ENCODE assay signal across 24 cellular contexts in genomic region chr16:27281285-27281684, GRCh38. TPM values are rescaled to one million over a fixed set of nuclear protein-coding genes. Genes with fewer than 3 reads are reported as not detected.
A peak's percentile ranks its signal among the peaks of the same experiment; 100 is the strongest.
DNase-seq lines count a peak whose midpoint lies in the region; ATAC-seq and TF ChIP-seq lines count a peak whose summit lies in the region.
"Had no signal": no experiment of that assay in that cellular context is flagged by ENCODE, and none has a peak within 500 bp of the region (broad histone marks: within the 10 kb centered on the region; RNA-seq: fewer than 3 reads in every experiment).

No MANE protein-coding gene starts in this region.

- H3K4me1 ChIP-seq in Caco-2: no peaks in the 10 kb centered on the region
- H3K4me1 ChIP-seq: colonic mucosa had no signal

- H3K27me3 Mint-ChIP-seq in activated T-cell treated with anti-CD3 and anti-CD28 coated beads, Interleukin-2, amount 50 U/mL, for 24 hours: no peaks in the 10 kb centered on the region
- no peaks in the 10 kb centered on the region for H3K27me3 Mint-ChIP-seq in Caco-2 (ENCODE audit: insufficient read depth, unreplicated experiment)
- H3K27me3 Mint-ChIP-seq in activated T-cell treated with anti-CD3 and anti-CD28 coated beads, Interleukin-2, amount 50 U/mL, for 72 hours (ENCODE audit: low read depth): no peaks in the 10 kb centered on the region
- no peaks in the 10 kb centered on the region for H3K27me3 Mint-ChIP-seq in neural crest cell (ENCODE audit: low read depth)

- POLR2A ChIA-PET in Caco-2 (lab: Charles Lee): no interaction called here

- TF ChIP-seq CTCF in Caco-2 (IDR thresholded peaks at IDR 0.05; ENCODE audit: insufficient read depth in 1 of 2, low read depth in 1 of 2, low read length in 1 of 2, severe bottlenecking in 1 of 2, unreplicated experiment in 1 of 2) (no peak), neural crest cell (conservative IDR thresholded peaks at IDR 0.05) (no peak), coronary artery (IDR thresholded peaks at IDR 0.05) (no peak)

- H3K27ac Mint-ChIP-seq in activated T-cell treated with anti-CD3 and anti-CD28 coated beads, Interleukin-2, amount 50 U/mL, for 24 hours: peak overlapping the region; percentile 82
- peak overlapping the region; percentile 48 for H3K27ac Mint-ChIP-seq in Caco-2 (ENCODE audit: unreplicated experiment)
- peak overlapping the region; percentile 54 for H3K27ac Mint-ChIP-seq in activated T-cell treated with anti-CD3 and anti-CD28 coated beads, Interleukin-2, amount 50 U/mL, for 72 hours
- peak overlapping the region; percentile 25 for H3K27ac Mint-ChIP-seq in neural crest cell (ENCODE audit: unreplicated experiment)
- H3K27ac Mint-ChIP-seq: mesothelial cell of epicardium; nephron progenitor cell; progenitor cell of endocrine pancreas; stimulated activated effector memory CD8-positive, alpha-beta T cell treated with anti-CD3 and anti-CD28 coated beads, Interleukin-12 subunit alpha, Interleukin-12 subunit beta, amount 100 ng/mL, for 72 hours had no signal

- intact Hi-C loops in Caco-2 (cut with micrococcal nuclease; ENCODE audit: unreplicated experiment): no loop called here

- H3K4me3 Mint-ChIP-seq in activated T-cell treated with anti-CD3 and anti-CD28 coated beads, Interleukin-2, amount 50 U/mL, for 24 hours: peak overlapping the region; percentile 48
- H3K4me3 Mint-ChIP-seq in Caco-2 (ENCODE audit: unreplicated experiment): no peak overlapping the region
- H3K4me3 Mint-ChIP-seq in activated T-cell treated with anti-CD3 and anti-CD28 coated beads, Interleukin-2, amount 50 U/mL, for 72 hours: peak overlapping the region; percentile 78 to 81
- H3K4me3 Mint-ChIP-seq in neural crest cell: no peak overlapping the region
- H3K4me3 Mint-ChIP-seq: mesothelial cell of epicardium; nephron progenitor cell; stimulated activated effector memory CD8-positive, alpha-beta T cell treated with anti-CD3 and anti-CD28 coated beads, Interleukin-12 subunit alpha, Interleukin-12 subunit beta, amount 100 ng/mL, for 72 hours had no signal

- peak; percentile 17 to 28 for ATAC-seq in activated T-cell treated with anti-CD3 and anti-CD28 coated beads, Interleukin-2, amount 50 U/mL, for 72 hours (replicated peaks in 1 of 2)
- no peak for ATAC-seq in HG02884 (IDR thresholded peaks at IDR 0.05; ENCODE audit: unreplicated experiment)
- ATAC-seq in GM19324 (IDR thresholded peaks at IDR 0.05; ENCODE audit: low FRiP score, unreplicated experiment): no peak
- ATAC-seq: left cardiac atrium; Right ventricle myocardium inferior; stimulated activated effector memory CD8-positive, alpha-beta T cell treated with anti-CD3 and anti-CD28 coated beads, Interleukin-12 subunit alpha, Interleukin-12 subunit beta, amount 100 ng/mL, for 72 hours had no signal

- CTCF ChIA-PET in Caco-2 (lab: Charles Lee): interaction anchor here (0.9 kb wide), 1 partner anchor 46 kb away, joined by 3 read pairs; no protein-coding TSS in a partner anchor

- H3K9me3 Mint-ChIP-seq in activated T-cell treated with anti-CD3 and anti-CD28 coated beads, Interleukin-2, amount 50 U/mL, for 24 hours: peaks cover 3% of the 10 kb centered on the region
- H3K9me3 Mint-ChIP-seq in Caco-2 (ENCODE audit: unreplicated experiment) (no peaks in the 10 kb centered on the region), neural crest cell (no peaks in the 10 kb centered on the region)
- H3K9me3 Mint-ChIP-seq in activated T-cell treated with anti-CD3 and anti-CD28 coated beads, Interleukin-2, amount 50 U/mL, for 72 hours: no peaks in the 10 kb centered on the region
- H3K9me3 Mint-ChIP-seq: mesothelial cell of epicardium; nephron progenitor cell; stimulated activated effector memory CD8-positive, alpha-beta T cell treated with anti-CD3 and anti-CD28 coated beads, Interleukin-12 subunit alpha, Interleukin-12 subunit beta, amount 100 ng/mL, for 72 hours had no signal

- H3K27me3 ChIP-seq in Caco-2 (replicated peaks; ENCODE audit: control insufficient read depth, insufficient read depth, low read length): no peaks in the 10 kb centered on the region
- H3K27me3 ChIP-seq: colonic mucosa had no signal

- H3K4me1 Mint-ChIP-seq in activated T-cell treated with anti-CD3 and anti-CD28 coated beads, Interleukin-2, amount 50 U/mL, for 24 hours (ENCODE audit: low read depth): peaks cover 54% of the 10 kb centered on the region
- peaks cover 15% of the 10 kb centered on the region for H3K4me1 Mint-ChIP-seq in Caco-2 (ENCODE audit: low read depth, unreplicated experiment)
- peaks cover 67% of the 10 kb centered on the region for H3K4me1 Mint-ChIP-seq in activated T-cell treated with anti-CD3 and anti-CD28 coated beads, Interleukin-2, amount 50 U/mL, for 72 hours (ENCODE audit: low read depth)
- H3K4me1 Mint-ChIP-seq in neural crest cell: no peaks in the 10 kb centered on the region
- H3K4me1 Mint-ChIP-seq: mesothelial cell of epicardium had no signal

- DNase-seq in activated T-cell treated with anti-CD3 and anti-CD28 coated beads, Interleukin-2, amount 50 U/mL, for 24 hours: no peak
- no peak for DNase-seq in activated T-cell treated with anti-CD3 and anti-CD28 coated beads for 4 hours
- DNase-seq in Caco-2: no peak
- DNase-seq in activated T-cell treated with anti-CD3 and anti-CD28 coated beads, Interleukin-2, amount 50 U/mL, for 72 hours: no peak
- DNase-seq in neural crest cell (ENCODE audit: low read depth, low spot score): no peak
- no peak for DNase-seq in coronary artery (ENCODE audit: low spot score)
- DNase-seq: colonic mucosa, DMS53, GF-D8, left cardiac atrium, NCI-H187, NCI-H2227 treated with DMSO at 0.1 percent for 48 hours, NCI-H748 treated with DMSO at 0.1 percent for 48 hours, nephron progenitor cell, OCI-M1 had no signal

- no peaks in the 10 kb centered on the region for H3K36me3 Mint-ChIP-seq in activated T-cell treated with anti-CD3 and anti-CD28 coated beads, Interleukin-2, amount 50 U/mL, for 24 hours (ENCODE audit: low read depth)
- H3K36me3 Mint-ChIP-seq in Caco-2 (ENCODE audit: insufficient read depth, unreplicated experiment) (no peaks in the 10 kb centered on the region), neural crest cell (ENCODE audit: low read depth) (no peaks in the 10 kb centered on the region)
- H3K36me3 Mint-ChIP-seq in activated T-cell treated with anti-CD3 and anti-CD28 coated beads, Interleukin-2, amount 50 U/mL, for 72 hours (ENCODE audit: insufficient read depth in 2 of 2): peaks cover 2 to 8% of the 10 kb centered on the region in 2 donors
- H3K36me3 Mint-ChIP-seq: mesothelial cell of epicardium had no signal

- BruUV-seq in Caco-2 (replicated peaks; lab: Mats Ljungman, UMichigan): no TSS peak

- H3K9me3 ChIP-seq in Caco-2: no peaks in the 10 kb centered on the region
- H3K9me3 ChIP-seq: colonic mucosa, thoracic aorta had no signal

- H3K36me3 ChIP-seq in Caco-2 (ENCODE audit: control insufficient read depth, insufficient read depth, low read length): no peaks in the 10 kb centered on the region
- H3K36me3 ChIP-seq: colonic mucosa, thoracic aorta had no signal

- H3K27ac ChIP-seq in coronary artery: no peak overlapping the region
- H3K27ac ChIP-seq: C4-2B, colonic mucosa, KMS-11, thoracic aorta had no signal

- H3K4me3 ChIP-seq in Caco-2 (ENCODE audit: low read depth, low read length) (no peak overlapping the region), coronary artery (no peak overlapping the region)
- H3K4me3 ChIP-seq: colonic mucosa, thoracic aorta had no signal

RNA-seq across cellular contexts. Expression of gene NSMCE1, which starts 12.7 kb away (rescaled TPM):
- total RNA-seq in Caco-2 (2022): 33.4 and 37.0 TPM in 2 replicates
- 100 to 1,000 TPM; 119 to 165 TPM for total RNA-seq in activated T-cell treated with anti-CD3 and anti-CD28 coated beads, Interleukin-2, amount 50 U/mL, for 72 hours
- 30.4 and 32.6 TPM in 2 replicates for total RNA-seq in neural crest cell

RNA-seq across cellular contexts. Expression of gene IL4R, which starts 32.5 kb away (rescaled TPM):
- total RNA-seq in Caco-2 (2022): 32.6 and 34.4 TPM in 2 replicates
- 100 to 1,000 TPM; 313 to 348 TPM for total RNA-seq in activated T-cell treated with anti-CD3 and anti-CD28 coated beads, Interleukin-2, amount 50 U/mL, for 72 hours
- total RNA-seq in neural crest cell: 11.2 and 12.8 TPM in 2 replicates

Comparison
In these comparisons a context has a peak if more than half of its experiments do, and no peak if none do; other contexts are left out.
1. H3K27ac Mint-ChIP-seq: peak in every context shown above with its lines; median percentile 82 in activated T-cell treated with anti-CD3 and anti-CD28 coated beads, Interleukin-2, amount 50 U/mL, for 24 hours; 54 in activated T-cell treated with anti-CD3 and anti-CD28 coated beads, Interleukin-2, amount 50 U/mL, for 72 hours; 48 in Caco-2; 25 in neural crest cell.
2. H3K4me3 Mint-ChIP-seq: peak in activated T-cell treated with anti-CD3 and anti-CD28 coated beads, Interleukin-2, amount 50 U/mL, for 24 hours (single experiment) and activated T-cell treated with anti-CD3 and anti-CD28 coated beads, Interleukin-2, amount 50 U/mL, for 72 hours (2 of 2); none in Caco-2 (single experiment) and neural crest cell (single experiment).
3. ATAC-seq: peak in activated T-cell treated with anti-CD3 and anti-CD28 coated beads, Interleukin-2, amount 50 U/mL, for 72 hours (2 of 2); none in HG02884 (single experiment) and GM19324 (single experiment).